8 cellular contexts compared by ENCODE assay signal in genomic region chr5:151740336-151740942, GRCh38. TPM values are rescaled to one million over a fixed set of nuclear protein-coding genes. Genes with fewer than 3 reads are reported as not detected.
DNase-seq lines count a peak whose midpoint lies in the region; TF ChIP-seq lines count a peak whose summit lies in the region.

No MANE protein-coding gene starts in this region.

- peak overlapping the region; percentile 5; the same call in 1 of the 2 replicates for H3K4me3 ChIP-seq in HFF-Myc (replicated peaks; ENCODE audit: low read depth, low read length)
- H3K4me3 ChIP-seq in dorsolateral prefrontal cortex, result peak overlapping the region in 7 of 59 donors; percentile 2 to 39 (median 12)
- H3K4me3 ChIP-seq in lower leg skin (ENCODE audit: low read depth, poor library complexity, severe bottlenecking), result no peak overlapping the region

- 16 to 22% methylated on average over 11 of the region's 11 CpGs for WGBS in lower leg skin, 2 donors

- peak overlapping the region in 36 of 59 donors; percentile 6 to 76 (median 42) for H3K27ac ChIP-seq in dorsolateral prefrontal cortex

- DNase-seq in NOMO-1 treated with DMSO at 0.1 percent for 48 hours (lab: John Stamatoyannopoulos, UW; ENCODE audit: unreplicated experiment) (peak; percentile 41), NOMO-1 treated with dmso at 0.1 percent for 144 hours (lab: John Stamatoyannopoulos, UW; ENCODE audit: unreplicated experiment) (no peak), HFF-Myc (ENCODE audit: extremely low read depth, low read depth) (peak; percentile 78), NCI-H1105 (lab: John Stamatoyannopoulos, UW) (peak; percentile 9), dorsolateral prefrontal cortex (peak in 6 of 10 donors; percentile 28 to 57 (median 50)), lower leg skin (ENCODE audit: low spot score in 2 of 2) (peak; percentile 44 to 89)
- peak; percentile 42 for DNase-seq in activated CD4-positive, CD25-positive, alpha-beta regulatory T cell treated with anti-CD3 and anti-CD28 coated beads, Interleukin-2, amount 50 U/mL, for 72 hours
- peak; percentile 29 for DNase-seq in stimulated activated CD8-positive, alpha-beta memory T cell treated with anti-CD3 and anti-CD28 coated beads, Interleukin-12 subunit alpha, Interleukin-12 subunit beta, amount 100 ng/mL, for 1 hour (ENCODE audit: low read depth)

- no peak for TF ChIP-seq POLR2A in lower leg skin (IDR thresholded peaks at IDR 0.05)

- TF ChIP-seq CTCF in HFF-Myc (IDR thresholded peaks at IDR 0.05; ENCODE audit: low read depth, low read length, missing control alignments), result peak; percentile 74
- TF ChIP-seq CTCF in dorsolateral prefrontal cortex (IDR thresholded peaks at IDR 0.05 in 54 of 56, conservative IDR thresholded peaks at IDR 0.05 in 2 of 56; ENCODE audit: low read depth in 1 of 56, partially characterized antibody in 56 of 56), result peak; percentile 81 to 98 (median 93)
- peak in 1 of 3 donors; percentile 52 for TF ChIP-seq CTCF in lower leg skin (IDR thresholded peaks at IDR 0.05)

- intact Hi-C loops in dorsolateral prefrontal cortex (cut with DNase I), result loop anchor here in 1 of 2 donors (2.0 kb wide), 1 partner anchor 294 kb away; the partner anchor contains the start of gene SLC36A1
- intact Hi-C loops in lower leg skin (cut with DNase I; ENCODE audit: low total_unique reads), result loop anchor here (5.0 to 10.0 kb wide), 2 partner anchors 83 to 296 kb away; partner anchors contain the start of gene SLC36A1

- no peaks in the 10 kb centered on the region for H3K27me3 ChIP-seq in dorsolateral prefrontal cortex

RNA-seq across cellular contexts. Expression of gene ATOX1, which starts 18.0 kb away (rescaled TPM):
- total RNA-seq in dorsolateral prefrontal cortex (100 to 1,000 TPM in 44 of 120 experiments, 10 to 100 TPM in 76; 63.0 to 149 (median 94.3) TPM), lower leg skin (100 to 1,000 TPM in 2 of 4 donors, 10 to 100 TPM in 2; 65.5 to 137 (median 92.8) TPM)

RNA-seq across cellular contexts. Expression of gene G3BP1, which starts 31.3 kb away (rescaled TPM):
- total RNA-seq in dorsolateral prefrontal cortex, result 100 to 1,000 TPM in 16 of 120 experiments, 10 to 100 TPM in 104; 61.7 to 135 (median 87.2) TPM
- 100 to 1,000 TPM in 2 of 4 donors, 10 to 100 TPM in 2; 85.9 to 192 (median 102) TPM for total RNA-seq in lower leg skin

RNA-seq across cellular contexts. Expression of gene SPARC, which starts 53.7 kb away (rescaled TPM):
- total RNA-seq in dorsolateral prefrontal cortex (100 to 1,000 TPM; 118 to 878 (median 329) TPM), lower leg skin (100 to 1,000 TPM; 133 to 494 (median 213) TPM)
